Comparison of ENCODE assay signal across 26 cellular contexts in genomic region chr18:45782662-45783061, GRCh38. TPM values are rescaled to one million over a fixed set of nuclear protein-coding genes. Genes with fewer than 3 reads are reported as not detected.
DNase-seq lines count a peak whose midpoint lies in the region; ATAC-seq and TF ChIP-seq lines count a peak whose summit lies in the region.
"Had no signal": no experiment of that assay in that cellular context is flagged by ENCODE, and none has a peak within 500 bp of the region (broad histone marks: within the 10 kb centered on the region; RNA-seq: fewer than 3 reads in every experiment).

No MANE protein-coding gene starts in this region.

- no peak overlapping the region for H3K4me2 ChIP-seq in hepatocyte

- CTCF ChIA-PET in AG04450 (lab: Charles Lee): no interaction called here

- H3K36me3 ChIP-seq in hepatocyte (replicated peaks; ENCODE audit: insufficient read depth, low read depth) (no peaks in the 10 kb centered on the region), heart left ventricle (no peaks in the 10 kb centered on the region)
- H3K36me3 ChIP-seq: vagina, WERI-Rb-1 had no signal

- no peaks in the 10 kb centered on the region for H3K9me3 Mint-ChIP-seq in T-helper 2 cell treated with Interferon-gamma antibody and Interleukin-4, amounts not matched to agents 5 μg/mL and 100 μg/mL, for 36 hours
- H3K9me3 Mint-ChIP-seq in activated CD4-positive, alpha-beta T cell treated with anti-CD3 and anti-CD28 coated beads, Interleukin-2, amount 10 ng/mL, durations not matched to agents 24 days and 14 days: no peaks in the 10 kb centered on the region
- H3K9me3 Mint-ChIP-seq: activated naive CD8-positive, alpha-beta T cell treated with anti-CD3 and anti-CD28 coated beads for 36 hours; activated T-helper 2 cell treated with anti-CD3 and anti-CD28 coated beads, Interferon-gamma antibody, Interleukin-2, Interleukin-4, amounts not matched to agents 10 μg/mL and 5 μg/mL and 100 μg/mL, durations not matched to agents 14 hours and 24 hours and 36 hours; CD4-positive, alpha-beta T cell; stimulated activated naive B cell treated with anti-CD40 and anti-IgM and Interleukin-4, amounts not matched to agents 10 μg/mL and 1 μg/mL and 100 μg/mL, for 72 hours had no signal

- WGBS in hepatocyte (ENCODE audit: low lambda C conversion rate, missing lambda C conversion rate): 90% methylated on average over 1 of the region's 1 CpG
- WGBS in heart left ventricle, 4 donors: 78 to 88% (median 83%) methylated on average over 1 of the region's 1 CpG

- H3K4me3 Mint-ChIP-seq in T-helper 2 cell treated with Interferon-gamma antibody and Interleukin-4, amounts not matched to agents 5 μg/mL and 100 μg/mL, for 36 hours: no peak overlapping the region
- no peak overlapping the region for H3K4me3 Mint-ChIP-seq in activated CD4-positive, alpha-beta T cell treated with anti-CD3 and anti-CD28 coated beads, Interleukin-2, amount 10 ng/mL, durations not matched to agents 24 days and 14 days
- H3K4me3 Mint-ChIP-seq: activated naive CD8-positive, alpha-beta T cell treated with anti-CD3 and anti-CD28 coated beads for 36 hours; CD4-positive, alpha-beta T cell; stimulated activated naive B cell treated with anti-CD40 and anti-IgM and Interleukin-4, amounts not matched to agents 10 μg/mL and 1 μg/mL and 100 μg/mL, for 72 hours had no signal

- H3K27me3 ChIP-seq in AG04450 (ENCODE audit: control insufficient read depth, insufficient read depth, low read length) (no peaks in the 10 kb centered on the region), hepatocyte (no peaks in the 10 kb centered on the region), heart left ventricle (no peaks in the 10 kb centered on the region)
- H3K27me3 ChIP-seq: vagina had no signal

- no peaks in the 10 kb centered on the region for H3K4me1 Mint-ChIP-seq in T-helper 2 cell treated with Interferon-gamma antibody and Interleukin-4, amounts not matched to agents 5 μg/mL and 100 μg/mL, for 36 hours (ENCODE audit: low read depth)
- peaks cover 5% of the 10 kb centered on the region for H3K4me1 Mint-ChIP-seq in activated CD4-positive, alpha-beta T cell treated with anti-CD3 and anti-CD28 coated beads, Interleukin-2, amount 10 ng/mL, durations not matched to agents 24 days and 14 days
- H3K4me1 Mint-ChIP-seq: stimulated activated naive B cell treated with anti-CD40 and anti-IgM and Interleukin-4, amounts not matched to agents 10 μg/mL and 1 μg/mL and 100 μg/mL, for 72 hours had no signal

- no peaks in the 10 kb centered on the region for H3K9me2 ChIP-seq in hepatocyte (replicated peaks; ENCODE audit: insufficient read depth)

- no peaks in the 10 kb centered on the region for H3K36me3 Mint-ChIP-seq in T-helper 2 cell treated with Interferon-gamma antibody and Interleukin-4, amounts not matched to agents 5 μg/mL and 100 μg/mL, for 36 hours (ENCODE audit: low read depth)
- H3K36me3 Mint-ChIP-seq in activated CD4-positive, alpha-beta T cell treated with anti-CD3 and anti-CD28 coated beads, Interleukin-2, amount 10 ng/mL, durations not matched to agents 24 days and 14 days (ENCODE audit: low read depth): no peaks in the 10 kb centered on the region
- H3K36me3 Mint-ChIP-seq: activated naive CD8-positive, alpha-beta T cell treated with anti-CD3 and anti-CD28 coated beads for 36 hours; stimulated activated naive B cell treated with anti-CD40 and anti-IgM and Interleukin-4, amounts not matched to agents 10 μg/mL and 1 μg/mL and 100 μg/mL, for 72 hours had no signal

- H3K4me1 ChIP-seq in hepatocyte (ENCODE audit: insufficient read depth) (peaks cover 10% of the 10 kb centered on the region), heart left ventricle (peaks cover 0 to 14% (median 6%) of the 10 kb centered on the region in 12 donors)
- H3K4me1 ChIP-seq: psoas muscle, vagina had no signal

- DNase-seq in AG04450 (ENCODE audit: low read depth, low spot score): no peak
- no peak for DNase-seq in hepatocyte (ENCODE audit: low spot score)
- DNase-seq in T-helper 2 cell treated with Interferon-gamma antibody and Interleukin-4, amounts not matched to agents 5 μg/mL and 100 μg/mL, for 36 hours (ENCODE audit: low spot score): no peak
- DNase-seq in activated CD4-positive, alpha-beta T cell treated with anti-CD3 and anti-CD28 coated beads, Interleukin-2, amount 10 ng/mL, durations not matched to agents 24 days and 14 days: no peak
- no peak for DNase-seq in heart left ventricle
- DNase-seq: activated CD4-positive, alpha-beta T cell treated with anti-CD3 and anti-CD28 coated beads, Interleukin-2, amount 50 U/mL, for 4 hours; activated CD8-positive, alpha-beta memory T cell treated with anti-CD3 and anti-CD28 coated beads, Interleukin-2, amount 50 U/mL, for 4 hours; activated naive CD8-positive, alpha-beta T cell treated with anti-CD3 and anti-CD28 coated beads for 36 hours; CD4-positive, alpha-beta T cell; head of caudate nucleus; Kasumi-1; NCI-H2081; NCI-H446 treated with DMSO at 0.1 percent for 48 hours; psoas muscle; stimulated activated naive B cell treated with anti-CD40 and anti-IgM and Interleukin-4, amounts not matched to agents 10 μg/mL and 1 μg/mL and 100 μg/mL, for 72 hours; T-helper 2 cell; WERI-Rb-1 had no signal

- H3K27ac ChIP-seq in AG04450 (ENCODE audit: low read depth, low read length) (peak overlapping the region; percentile 90), hepatocyte (peak overlapping the region; percentile 29), heart left ventricle (no peak overlapping the region)
- H3K27ac ChIP-seq: psoas muscle, vagina, WERI-Rb-1 had no signal

- H3K9me3 ChIP-seq in AG04450 (ENCODE audit: control insufficient read depth, insufficient read depth, low read length) (no peaks in the 10 kb centered on the region; the same call in none of the 2 replicates), hepatocyte (ENCODE audit: low read depth) (no peaks in the 10 kb centered on the region), heart left ventricle (no peaks in the 10 kb centered on the region)
- H3K9me3 ChIP-seq: psoas muscle, vagina had no signal

- POLR2A ChIA-PET in AG04450 (lab: Yijun Ruan, JAX): no interaction called here

- H3K27ac Mint-ChIP-seq in T-helper 2 cell treated with Interferon-gamma antibody and Interleukin-4, amounts not matched to agents 5 μg/mL and 100 μg/mL, for 36 hours: no peak overlapping the region
- H3K27ac Mint-ChIP-seq in activated CD4-positive, alpha-beta T cell treated with anti-CD3 and anti-CD28 coated beads, Interleukin-2, amount 10 ng/mL, durations not matched to agents 24 days and 14 days: no peak overlapping the region
- H3K27ac Mint-ChIP-seq: activated naive CD8-positive, alpha-beta T cell treated with anti-CD3 and anti-CD28 coated beads for 36 hours; activated T-helper 2 cell treated with anti-CD3 and anti-CD28 coated beads, Interferon-gamma antibody, Interleukin-2, Interleukin-4, amounts not matched to agents 10 μg/mL and 5 μg/mL and 100 μg/mL, durations not matched to agents 14 hours and 24 hours and 36 hours; CD4-positive, alpha-beta T cell; stimulated activated naive B cell treated with anti-CD40 and anti-IgM and Interleukin-4, amounts not matched to agents 10 μg/mL and 1 μg/mL and 100 μg/mL, for 72 hours had no signal

- H4K20me1 ChIP-seq in hepatocyte (ENCODE audit: insufficient read depth, poor library complexity, severe bottlenecking): no peaks in the 10 kb centered on the region

- no peaks in the 10 kb centered on the region for H3K79me2 ChIP-seq in hepatocyte

- no peak overlapping the region for H2AFZ ChIP-seq in hepatocyte

- H3K4me3 ChIP-seq in AG04450 (ENCODE audit: low read depth, low read length) (no peak overlapping the region), hepatocyte (no peak overlapping the region), heart left ventricle (no peak overlapping the region)
- H3K4me3 ChIP-seq: psoas muscle, skin epidermis, vagina had no signal

- no peak for TF ChIP-seq POLR2A in heart left ventricle (IDR thresholded peaks at IDR 0.05)

- intact Hi-C loops in activated CD4-positive, alpha-beta T cell treated with anti-CD3 and anti-CD28 coated beads, Interleukin-2, amount 10 ng/mL, durations not matched to agents 24 days and 14 days (cut with micrococcal nuclease): no loop called here
- intact Hi-C loops in heart left ventricle (cut with DNase I): loop anchor here in 1 of 10 donors (5.0 kb wide), 1 partner anchor 60 kb away; the partner anchor contains the start of gene SLC14A1

- H3K27me3 Mint-ChIP-seq in T-helper 2 cell treated with Interferon-gamma antibody and Interleukin-4, amounts not matched to agents 5 μg/mL and 100 μg/mL, for 36 hours (ENCODE audit: low read depth): peaks cover 29% of the 10 kb centered on the region
- H3K27me3 Mint-ChIP-seq in activated CD4-positive, alpha-beta T cell treated with anti-CD3 and anti-CD28 coated beads, Interleukin-2, amount 10 ng/mL, durations not matched to agents 24 days and 14 days: peaks cover 19% of the 10 kb centered on the region

- ATAC-seq in GM18907 (IDR thresholded peaks at IDR 0.05; ENCODE audit: unreplicated experiment): peak; percentile 61
- ATAC-seq in HG03432 (IDR thresholded peaks at IDR 0.05; ENCODE audit: unreplicated experiment): peak; percentile 61
- ATAC-seq in GM21529 (IDR thresholded peaks at IDR 0.05; ENCODE audit: unreplicated experiment): no peak
- ATAC-seq in heart left ventricle: no peak
- ATAC-seq: psoas muscle had no signal

- TF ChIP-seq CTCF in AG04450 (IDR thresholded peaks at IDR 0.05; ENCODE audit: low read depth, low read length) (no peak), hepatocyte (IDR thresholded peaks at IDR 0.05; ENCODE audit: poor library complexity) (no peak), heart left ventricle (IDR thresholded peaks at IDR 0.05) (no peak)

RNA-seq across cellular contexts. Expression of gene SIGLEC15, which starts 42.8 kb away (rescaled TPM):
- polyA plus RNA-seq in AG04450 (2011; rRNA removed) (1.5 and 1.6 TPM in 2 replicates), hepatocyte (1.3 and 1.5 TPM in 2 replicates), heart left ventricle (under 1 TPM in 1 of 2 donors, not detected in 1; 0.10 TPM)
- 0.56 and 1.6 TPM in 2 replicates for polyA minus RNA-seq in AG04450 (2011; rRNA and poly(A)+ RNA removed)
- total RNA-seq in hepatocyte (0.24 and 0.30 TPM in 2 replicates), heart left ventricle (under 1 TPM in 6 of 9 donors, not detected in 3; 0.08 to 0.77 (median 0.49) TPM)
- not detected in 2 replicates for total RNA-seq in activated CD4-positive, alpha-beta T cell treated with anti-CD3 and anti-CD28 coated beads, Interleukin-2, amount 10 ng/mL, durations not matched to agents 24 days and 14 days
- total RNA-seq: activated naive CD8-positive, alpha-beta T cell treated with anti-CD3 and anti-CD28 coated beads for 36 hours; activated T-helper 2 cell treated with anti-CD3 and anti-CD28 coated beads, Interferon-gamma antibody, Interleukin-2, Interleukin-4, amounts not matched to agents 10 μg/mL and 5 μg/mL and 100 μg/mL, durations not matched to agents 14 hours and 24 hours and 36 hours; CD4-positive, alpha-beta T cell; H7; psoas muscle; SK-MEL-5; temporal lobe; vagina had no signal
- polyA plus RNA-seq: psoas muscle had no signal

RNA-seq across cellular contexts. Expression of gene SLC14A1, which starts 58.7 kb away (rescaled TPM):
- polyA plus RNA-seq in AG04450 (2011; rRNA removed) (73.9 and 80.5 TPM in 2 replicates), hepatocyte (0.81 and 0.98 TPM in 2 replicates), heart left ventricle (10 to 100 TPM in 1 of 2 donors, 1 to 10 TPM in 1; 7.1 to 16.0 TPM)
- 87.7 and 104 TPM in 2 replicates for polyA minus RNA-seq in AG04450 (2011; rRNA and poly(A)+ RNA removed)
- total RNA-seq in hepatocyte (0.88 and 4.1 TPM in 2 replicates), heart left ventricle (10 to 100 TPM in 8 of 9 donors, 1 to 10 TPM in 1; 8.9 to 50.1 (median 19.4) TPM)
- total RNA-seq in activated CD4-positive, alpha-beta T cell treated with anti-CD3 and anti-CD28 coated beads, Interleukin-2, amount 10 ng/mL, durations not matched to agents 24 days and 14 days: 0.86 and 0.97 TPM in 2 replicates
- total RNA-seq: H7, SK-MEL-5 had no signal

Comparison
In these comparisons a context has a peak if more than half of its experiments do, and no peak if none do; other contexts are left out.
1. H3K27ac ChIP-seq: peak in AG04450 (single experiment) and hepatocyte (single experiment); none in heart left ventricle (0 of 12).
2. ATAC-seq: peak in GM18907 (single experiment) and HG03432 (single experiment); none in GM21529 (single experiment) and heart left ventricle (0 of 4).